ENCODE assay signal across 18 cellular contexts in the genomic region with DNA sequence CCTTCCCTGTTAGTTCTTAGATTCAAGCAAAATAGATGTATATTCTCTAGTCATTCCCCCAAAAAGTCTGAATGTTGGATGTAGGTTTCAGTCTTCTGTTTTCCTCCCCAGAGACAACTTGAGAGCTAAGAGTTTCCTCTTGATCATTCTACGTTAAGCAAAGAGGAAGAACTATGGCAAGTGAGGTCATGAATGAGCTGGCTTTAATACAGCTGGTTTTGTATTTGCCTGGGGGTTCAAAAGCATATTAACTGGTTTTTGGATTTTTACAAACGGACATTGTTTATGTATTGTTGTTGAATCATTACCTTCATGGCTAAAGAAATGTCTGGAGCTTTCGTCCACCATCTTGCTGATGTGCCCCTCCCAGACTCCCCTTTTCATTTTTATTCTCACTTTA.
A peak's percentile ranks its signal among the peaks of the same experiment; 100 is the strongest.
DNase-seq lines count a peak whose midpoint lies in the region; ATAC-seq, FAIRE-seq and TF ChIP-seq lines count a peak whose summit lies in the region.
"Had no signal": no experiment of that assay in that cellular context is flagged by ENCODE, and none has a peak within 500 bp of the region (broad histone marks: within the 10 kb centered on the region; RNA-seq: fewer than 3 reads in every experiment).

No MANE protein-coding gene starts in this region.

- TF ChIP-seq CTCF in mammary epithelial cell (conservative IDR thresholded peaks at IDR 0.05 in 1 of 2, IDR thresholded peaks at IDR 0.05 in 1 of 2; ENCODE audit: extremely low read depth in 1 of 2, insufficient read depth in 1 of 2, low read depth in 1 of 2, low read length in 2 of 2) (no peak), MCF 10A (IDR thresholded peaks at IDR 0.05; ENCODE audit: unreplicated experiment) (no peak), astrocyte (IDR thresholded peaks at IDR 0.05; ENCODE audit: insufficient read depth, low read depth, low read length) (no peak), D721Med (IDR thresholded peaks at IDR 0.05; ENCODE audit: insufficient read depth, missing control alignments) (no peak)

- H3K27ac ChIP-seq in mammary epithelial cell (ENCODE audit: insufficient read depth, low read depth, low read length): no peak overlapping the region
- no peak overlapping the region for H3K27ac ChIP-seq in astrocyte (ENCODE audit: low read depth, low read length)
- H3K27ac ChIP-seq: C4-2B had no signal

- H3K4me1 ChIP-seq in mammary epithelial cell (ENCODE audit: insufficient read depth, low read length): peaks cover 13% of the 10 kb centered on the region
- H3K4me1 ChIP-seq in astrocyte (ENCODE audit: insufficient read depth, low read length): no peaks in the 10 kb centered on the region
- H3K4me1 ChIP-seq: Caco-2 had no signal

- dilution Hi-C loops in mammary epithelial cell (cut with HindIII; ENCODE audit: low sequenced_read_pairs): no loop called here

- H4K20me1 ChIP-seq in mammary epithelial cell (ENCODE audit: insufficient read depth, low read length): no peaks in the 10 kb centered on the region
- H4K20me1 ChIP-seq in astrocyte (ENCODE audit: insufficient read depth, low read length): no peaks in the 10 kb centered on the region

- ATAC-seq in GM21381 (IDR thresholded peaks at IDR 0.05; ENCODE audit: unreplicated experiment) (no peak), HG03565 (IDR thresholded peaks at IDR 0.05; ENCODE audit: unreplicated experiment) (no peak)

- in situ Hi-C loops in mammary epithelial cell (cut with MboI; ENCODE audit: low sequenced_read_pairs in 2 of 2): no loop called here

- H3K4me3 Mint-ChIP-seq in MCF 10A (ENCODE audit: unreplicated experiment) (no peak overlapping the region), astrocyte (ENCODE audit: unreplicated experiment) (no peak overlapping the region)
- H3K4me3 Mint-ChIP-seq: B cell; CD4-positive, alpha-beta T cell; H9 had no signal

- H3K36me3 ChIP-seq in mammary epithelial cell (ENCODE audit: insufficient read depth, low read length): no peaks in the 10 kb centered on the region
- no peaks in the 10 kb centered on the region for H3K36me3 ChIP-seq in astrocyte (ENCODE audit: insufficient read depth, low read length)

- H3K4me3 ChIP-seq in mammary epithelial cell (replicated peaks in 1 of 3; ENCODE audit: insufficient read depth in 1 of 3, low read depth in 2 of 3, low read length in 3 of 3): no peak overlapping the region
- H3K4me3 ChIP-seq in astrocyte (ENCODE audit: insufficient read depth, low read depth, low read length): no peak overlapping the region

- FAIRE-seq in astrocyte (lab: Jason Lieb, UNC): peak; percentile 91
- FAIRE-seq in D721Med (lab: Jason Lieb, UNC): no peak
- FAIRE-seq: GM12892, H1 had no signal

- H3K4me2 ChIP-seq in mammary epithelial cell (ENCODE audit: insufficient read depth, low read depth, low read length): peak overlapping the region; percentile 2
- H3K4me2 ChIP-seq in astrocyte (ENCODE audit: low read length): no peak overlapping the region

- H3K4me1 Mint-ChIP-seq in MCF 10A (ENCODE audit: insufficient read depth, unreplicated experiment) (peaks cover 42% of the 10 kb centered on the region), astrocyte (ENCODE audit: low read depth, unreplicated experiment) (peaks cover 14% of the 10 kb centered on the region)
- H3K4me1 Mint-ChIP-seq: B cell, H9 had no signal

- peaks cover 8% of the 10 kb centered on the region for H3K9me3 Mint-ChIP-seq in MCF 10A (ENCODE audit: unreplicated experiment)
- no peaks in the 10 kb centered on the region for H3K9me3 Mint-ChIP-seq in astrocyte (ENCODE audit: unreplicated experiment)

- peak overlapping the region; percentile 50 for H2AFZ ChIP-seq in mammary epithelial cell (ENCODE audit: low read depth, low read length)
- H2AFZ ChIP-seq in astrocyte (ENCODE audit: low read depth, low read length): no peak overlapping the region

- H3K9me3 ChIP-seq in mammary epithelial cell (replicated peaks; ENCODE audit: insufficient read depth, low read length): no peaks in the 10 kb centered on the region
- no peaks in the 10 kb centered on the region for H3K9me3 ChIP-seq in astrocyte (ENCODE audit: insufficient read depth, low read depth, low read length)
- H3K9me3 ChIP-seq: Caco-2 had no signal

- no peaks in the 10 kb centered on the region for H3K79me2 ChIP-seq in mammary epithelial cell (ENCODE audit: insufficient read depth, low read length)
- no peaks in the 10 kb centered on the region for H3K79me2 ChIP-seq in astrocyte (ENCODE audit: insufficient read depth, low read length)

- H3K36me3 Mint-ChIP-seq in MCF 10A (ENCODE audit: insufficient read depth, unreplicated experiment) (no peaks in the 10 kb centered on the region), astrocyte (ENCODE audit: low read depth, unreplicated experiment) (no peaks in the 10 kb centered on the region)

- POLR2A ChIA-PET in MCF 10A (lab: Yijun Ruan, JAX): no interaction called here

- peak; percentile 15 for DNase-seq in mammary epithelial cell
- no peak for DNase-seq in MCF 10A (ENCODE audit: unreplicated experiment)
- DNase-seq in astrocyte (ENCODE audit: low read depth): no peak
- peak; percentile 9 for DNase-seq in foreskin melanocyte
- no peak for DNase-seq in D721Med (ENCODE audit: insufficient read length, low spot score)
- DNase-seq: 8988T; Caco-2; CD4-positive, alpha-beta T cell; DMS153; DMS79; GDM1; H9 had no signal

- WGBS in mammary epithelial cell (ENCODE audit: low coverage, missing lambda C conversion rate): 24% methylated on average over 3 of the region's 3 CpGs

- intact Hi-C loops in mammary epithelial cell (cut with micrococcal nuclease) (no loop called here), MCF 10A (cut with micrococcal nuclease) (no loop called here)

- CTCF ChIA-PET in mammary epithelial cell (lab: Charles Lee; ENCODE audit: low non-redundant PET) (no interaction called here), MCF 10A (lab: Yijun Ruan, JAX) (no interaction called here)

- H3K9ac ChIP-seq in mammary epithelial cell (ENCODE audit: insufficient read depth, low read length) (no peak overlapping the region), astrocyte (ENCODE audit: low read length) (no peak overlapping the region)

- H3K27ac Mint-ChIP-seq in MCF 10A (ENCODE audit: low read depth, unreplicated experiment) (no peak overlapping the region), astrocyte (ENCODE audit: unreplicated experiment) (no peak overlapping the region)
- H3K27ac Mint-ChIP-seq: B cell; CD4-positive, alpha-beta T cell; H9 had no signal

- no peaks in the 10 kb centered on the region for H3K27me3 Mint-ChIP-seq in MCF 10A (ENCODE audit: insufficient read depth, unreplicated experiment)
- H3K27me3 Mint-ChIP-seq in astrocyte (ENCODE audit: low read depth, unreplicated experiment): no peaks in the 10 kb centered on the region
- H3K27me3 Mint-ChIP-seq: B cell; CD4-positive, alpha-beta T cell had no signal

- H3K27me3 ChIP-seq in mammary epithelial cell (ENCODE audit: insufficient read depth, low read length) (no peaks in the 10 kb centered on the region), astrocyte (ENCODE audit: insufficient read depth, low read length) (no peaks in the 10 kb centered on the region)

- no TSS peak for BruUV-seq in mammary epithelial cell (replicated peaks; lab: Mats Ljungman, UMichigan)
- BruUV-seq in MCF 10A (replicated peaks; lab: Mats Ljungman, UMichigan): no TSS peak

Comparison
In these comparisons a context has a peak if more than half of its experiments do, and no peak if none do; other contexts are left out.
1. DNase-seq: peak in mammary epithelial cell (single experiment) and foreskin melanocyte (single experiment); none in MCF 10A (single experiment), astrocyte (single experiment) and D721Med (single experiment).